Comparison of ENCODE assay signal across 8 cellular contexts in the genomic region with DNA sequence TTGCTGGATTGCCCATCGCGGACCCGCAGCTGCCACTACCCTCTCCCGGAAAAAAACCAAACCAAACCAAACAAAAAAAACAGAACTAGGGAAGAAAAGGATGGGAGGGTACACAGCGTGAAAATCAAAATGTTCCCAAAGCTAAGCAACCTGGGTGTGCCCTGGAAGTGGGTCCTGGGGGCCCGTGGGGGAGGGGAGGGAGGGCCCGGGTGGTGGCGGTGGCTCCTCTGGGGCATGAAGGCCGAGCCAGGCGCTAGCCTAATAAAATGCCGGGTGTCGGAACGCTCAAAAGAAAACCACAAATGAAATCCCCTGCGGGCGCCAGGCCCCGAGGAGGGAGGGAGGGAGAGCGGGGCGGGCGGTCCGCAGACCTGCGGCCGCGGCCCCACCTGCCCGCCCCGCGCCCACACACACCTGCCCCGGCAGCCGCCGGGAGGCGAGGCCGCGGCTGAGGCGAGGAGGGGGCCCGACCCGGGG. TPM values are rescaled to one million over a fixed set of nuclear protein-coding genes. Genes with fewer than 3 reads are reported as not detected.
DNase-seq lines count a peak whose midpoint lies in the region; ATAC-seq and TF ChIP-seq lines count a peak whose summit lies in the region.

No MANE protein-coding gene starts in this region.

- H3K4me3 ChIP-seq in lower lobe of right lung (peak overlapping the region; percentile 96), stomach smooth muscle (ENCODE audit: low read length in 2 of 2) (peak overlapping the region; percentile 72 to 89)

- H3K36me3 Mint-ChIP-seq in T-helper 1 cell treated with Interleukin-12 subunit alpha and Interleukin-12 subunit beta and Interleukin-4 antibody, amounts not matched to agents 30 μg/mL and 1 μg/mL, for 36 hours (ENCODE audit: low read depth), result peaks cover 3% of the 10 kb centered on the region

- H3K9me3 Mint-ChIP-seq in T-helper 1 cell treated with Interleukin-12 subunit alpha and Interleukin-12 subunit beta and Interleukin-4 antibody, amounts not matched to agents 30 μg/mL and 1 μg/mL, for 36 hours, result no peaks in the 10 kb centered on the region

- H3K27ac ChIP-seq in C4-2B, result peak overlapping the region; percentile 90
- H3K27ac ChIP-seq in cingulate gyrus (ENCODE audit: low read depth, low read length), result peak overlapping the region; percentile 1
- peak overlapping the region; percentile 87 for H3K27ac ChIP-seq in lower lobe of right lung
- peak overlapping the region; percentile 46 for H3K27ac ChIP-seq in stomach smooth muscle (ENCODE audit: low read length)

- DNase-seq in lower lobe of right lung (peak; percentile 54), GM10266 (ENCODE audit: extremely low spot score) (no peak)

- H3K9me3 ChIP-seq in lower lobe of right lung, result no peaks in the 10 kb centered on the region
- H3K9me3 ChIP-seq in stomach smooth muscle (ENCODE audit: control insufficient read depth in 2 of 2, low read length in 2 of 2), result no peaks in the 10 kb centered on the region

- H3K4me1 ChIP-seq in lower lobe of right lung (peaks cover 21% of the 10 kb centered on the region), stomach smooth muscle (ENCODE audit: control insufficient read depth, insufficient read depth, low read length) (peaks cover 16% of the 10 kb centered on the region)

- H3K27me3 ChIP-seq in lower lobe of right lung (ENCODE audit: low read depth) (no peaks in the 10 kb centered on the region), stomach smooth muscle (ENCODE audit: control insufficient read depth in 1 of 2, insufficient read depth in 2 of 2, low read length in 2 of 2) (no peaks in the 10 kb centered on the region)

- no peaks in the 10 kb centered on the region for H3K36me3 ChIP-seq in lower lobe of right lung
- no peaks in the 10 kb centered on the region for H3K36me3 ChIP-seq in stomach smooth muscle (ENCODE audit: control insufficient read depth in 2 of 2, insufficient read depth in 2 of 2, low read length in 2 of 2)

- peak overlapping the region; percentile 81 for H3K27ac Mint-ChIP-seq in T-helper 1 cell treated with Interleukin-12 subunit alpha and Interleukin-12 subunit beta and Interleukin-4 antibody, amounts not matched to agents 30 μg/mL and 1 μg/mL, for 36 hours

- H3K4me1 Mint-ChIP-seq in T-helper 1 cell treated with Interleukin-12 subunit alpha and Interleukin-12 subunit beta and Interleukin-4 antibody, amounts not matched to agents 30 μg/mL and 1 μg/mL, for 36 hours (ENCODE audit: low read depth), result peaks cover 22% of the 10 kb centered on the region

- ATAC-seq in GM19328 (IDR thresholded peaks at IDR 0.05; ENCODE audit: unreplicated experiment) (peak; percentile 48), HG03354 (IDR thresholded peaks at IDR 0.05; ENCODE audit: poor library complexity, severe bottlenecking, unreplicated experiment) (peak; percentile 58), lower lobe of right lung (peak; percentile 64 to 74)

- no peak for TF ChIP-seq CTCF in C4-2B (conservative IDR thresholded peaks at IDR 0.05)
- no peak for TF ChIP-seq CTCF in lower lobe of right lung (IDR thresholded peaks at IDR 0.05)
- TF ChIP-seq CTCF in GM10266 (IDR thresholded peaks at IDR 0.05; ENCODE audit: control insufficient read depth, insufficient read depth, low read depth, missing control alignments), result no peak

- peak overlapping the region; percentile 93 for H3K4me3 Mint-ChIP-seq in T-helper 1 cell treated with Interleukin-12 subunit alpha and Interleukin-12 subunit beta and Interleukin-4 antibody, amounts not matched to agents 30 μg/mL and 1 μg/mL, for 36 hours

- H3K27me3 Mint-ChIP-seq in T-helper 1 cell treated with Interleukin-12 subunit alpha and Interleukin-12 subunit beta and Interleukin-4 antibody, amounts not matched to agents 30 μg/mL and 1 μg/mL, for 36 hours (ENCODE audit: low read depth), result no peaks in the 10 kb centered on the region

- intact Hi-C loops in lower lobe of right lung (cut with DNase I), result no loop called here

- H3K9ac ChIP-seq in stomach smooth muscle (ENCODE audit: low read length in 2 of 2), result peak overlapping the region; percentile 66 to 77

RNA-seq across cellular contexts. Expression of gene HECTD4, which starts 0.8 kb away (rescaled TPM):
- total RNA-seq in lower lobe of right lung, result 54.8 TPM

RNA-seq across cellular contexts. Expression of gene RPL6, which starts 27.9 kb away (rescaled TPM):
- total RNA-seq in lower lobe of right lung, result 896 TPM

RNA-seq across cellular contexts. Expression of gene PTPN11, which starts 37.3 kb away (rescaled TPM):
- 87.5 TPM for total RNA-seq in lower lobe of right lung

Comparison
In these comparisons a context has a peak if more than half of its experiments do, and no peak if none do; other contexts are left out.
1. H3K27ac ChIP-seq: peak in every context shown above with its lines; median percentile 90 in C4-2B; 87 in lower lobe of right lung; 46 in stomach smooth muscle; 1 in cingulate gyrus.